8 cellular contexts compared by ENCODE assay signal in the genomic region with DNA sequence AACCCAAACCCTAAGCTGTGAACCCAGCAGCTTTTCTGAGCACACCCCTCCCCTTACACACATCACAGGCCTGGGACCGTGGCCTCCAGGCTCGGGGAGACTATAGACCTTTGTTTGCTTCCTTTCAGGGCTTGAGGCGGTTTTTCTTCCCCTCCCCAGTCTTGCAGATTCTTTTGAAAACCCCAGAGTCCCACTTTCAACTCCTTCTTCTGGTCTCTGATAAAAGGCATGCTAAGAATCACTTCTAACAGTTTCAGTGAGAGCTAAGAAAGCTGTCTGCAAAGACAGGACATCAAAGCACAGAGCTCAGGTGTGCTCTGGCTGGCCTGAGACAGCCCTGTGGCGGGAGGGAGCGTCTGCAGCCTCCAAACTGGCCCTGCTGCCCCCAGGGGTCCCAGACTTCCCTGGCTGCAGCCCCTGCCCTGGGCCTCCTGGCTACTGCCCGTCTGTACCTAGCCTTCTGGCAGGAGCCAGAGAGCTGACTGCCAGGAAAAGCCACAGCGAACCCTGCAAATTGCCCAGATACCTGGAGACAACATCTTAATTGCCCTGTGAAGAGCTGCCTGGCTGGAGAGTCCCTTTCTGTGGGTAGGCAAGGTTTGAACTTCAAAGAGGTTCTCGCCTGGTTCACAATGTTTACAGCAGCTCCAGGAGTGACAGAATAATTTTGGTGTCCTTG.
DNase-seq lines count a peak whose midpoint lies in the region; ATAC-seq lines count a peak whose summit lies in the region.
"Had no signal": no experiment of that assay in that cellular context is flagged by ENCODE, and none has a peak within 500 bp of the region (broad histone marks: within the 10 kb centered on the region; RNA-seq: fewer than 3 reads in every experiment).

No MANE protein-coding gene starts in this region.

- no peak overlapping the region for H3K23ac ChIP-seq in mesenchymal stem cell (ENCODE audit: low read length in 2 of 2)

- no peak overlapping the region for H2AFZ ChIP-seq in mesenchymal stem cell (ENCODE audit: low read depth, low read length)

- H3K9me3 Mint-ChIP-seq in activated CD4-positive, alpha-beta T cell treated with anti-CD3 and anti-CD28 coated beads, Interleukin-2, amount 10 ng/mL, durations not matched to agents 7 days and 5 days: no peaks in the 10 kb centered on the region
- no peaks in the 10 kb centered on the region for H3K9me3 Mint-ChIP-seq in naive B cell

- H3K4me3 Mint-ChIP-seq in activated CD4-positive, alpha-beta T cell treated with anti-CD3 and anti-CD28 coated beads, Interleukin-2, amount 10 ng/mL, durations not matched to agents 7 days and 5 days: peak overlapping the region; percentile 53
- H3K4me3 Mint-ChIP-seq in naive B cell: peak overlapping the region in 7 of 8 donors; percentile 23 to 83 (median 57)

- in situ Hi-C loops in ACHN (cut with HindIII; ENCODE audit: low pct_ligation_motif_present, low pct_unique_long_range_greater_than_20kb, low sequenced_read_pairs): no loop called here

- H3K4me2 ChIP-seq in mesenchymal stem cell (ENCODE audit: low read length, poor library complexity, severe bottlenecking): no peak overlapping the region

- H2BK120ac ChIP-seq in mesenchymal stem cell (ENCODE audit: low read depth, low read length): no peak overlapping the region

- H3K36me3 ChIP-seq in mesenchymal stem cell (ENCODE audit: control insufficient read depth in 1 of 2, insufficient read depth in 2 of 2, low read depth in 1 of 2, low read length in 2 of 2): no peaks in the 10 kb centered on the region

- ATAC-seq in GM19043 (IDR thresholded peaks at IDR 0.05; ENCODE audit: low read depth, unreplicated experiment) (peak; percentile 47), HG03064 (IDR thresholded peaks at IDR 0.05; ENCODE audit: low read depth, unreplicated experiment) (peak; percentile 55), naive B cell (ENCODE audit: low read depth in 2 of 2) (peak in 1 of 2 donors; percentile 32)

- H3K4me1 Mint-ChIP-seq in activated CD4-positive, alpha-beta T cell treated with anti-CD3 and anti-CD28 coated beads, Interleukin-2, amount 10 ng/mL, durations not matched to agents 7 days and 5 days: peaks cover 86% of the 10 kb centered on the region
- H3K4me1 Mint-ChIP-seq in naive B cell: peaks cover 54 to 68% (median 56%) of the 10 kb centered on the region in 3 donors

- 70% methylated on average over 8 of the region's 8 CpGs for WGBS in mesenchymal stem cell

- peak overlapping the region in 1 of 2 experiments; percentile 40 for H2BK12ac ChIP-seq in mesenchymal stem cell (ENCODE audit: low read length in 2 of 2)

- H3K9ac ChIP-seq in mesenchymal stem cell (ENCODE audit: low read length): no peak overlapping the region

- DNase-seq in activated CD4-positive, alpha-beta T cell treated with anti-CD3 and anti-CD28 coated beads, Interleukin-2, amount 10 ng/mL, durations not matched to agents 7 days and 5 days: peak; percentile 89
- DNase-seq in naive B cell (peak; percentile 16), ACHN (no peak), mesenchymal stem cell (no peak), HT-29 (ENCODE audit: low spot score) (no peak)

- no peaks in the 10 kb centered on the region for H3K4me1 ChIP-seq in mesenchymal stem cell (ENCODE audit: control insufficient read depth, insufficient read depth, low read depth, low read length)

- no peak overlapping the region for H4K8ac ChIP-seq in mesenchymal stem cell (ENCODE audit: low read length)

- no peaks in the 10 kb centered on the region for H3K27me3 Mint-ChIP-seq in activated CD4-positive, alpha-beta T cell treated with anti-CD3 and anti-CD28 coated beads, Interleukin-2, amount 10 ng/mL, durations not matched to agents 7 days and 5 days
- H3K27me3 Mint-ChIP-seq in naive B cell: no peaks in the 10 kb centered on the region

- POLR2A ChIA-PET in activated CD4-positive, alpha-beta T cell treated with anti-CD3 and anti-CD28 coated beads, Interleukin-2, amount 10 ng/mL, durations not matched to agents 7 days and 5 days (lab: Charles Lee): interaction anchor here (0.7 to 1.7 kb wide), 4 partner anchors 13 to 139 kb away, joined by 3 to 16 read pairs (median 3); partner anchors contain the start of gene GADD45G

- no peak overlapping the region for H2BK5ac ChIP-seq in mesenchymal stem cell (ENCODE audit: low read depth, low read length, poor library complexity, severe bottlenecking)

- H3K79me1 ChIP-seq in mesenchymal stem cell (replicated peaks; ENCODE audit: low read length, poor library complexity, severe bottlenecking): no peaks in the 10 kb centered on the region

- H2AK5ac ChIP-seq in mesenchymal stem cell (ENCODE audit: low read length, severe bottlenecking): no peak overlapping the region

- H3K4ac ChIP-seq in mesenchymal stem cell (ENCODE audit: low read depth in 1 of 2, low read length in 2 of 2): no peak overlapping the region

- H3K18ac ChIP-seq in mesenchymal stem cell (ENCODE audit: low read depth in 1 of 2, low read length in 2 of 2): peak overlapping the region in 1 of 2 experiments; percentile 1

- H3K27me3 ChIP-seq in mesenchymal stem cell (ENCODE audit: control insufficient read depth in 1 of 2, insufficient read depth in 1 of 2, low read length in 2 of 2): peaks cover 28 to 41% of the 10 kb centered on the region in 2 experiments

- H3K4me3 ChIP-seq in mesenchymal stem cell (ENCODE audit: insufficient read depth in 1 of 2, low read depth in 1 of 2, low read length in 2 of 2): no peak overlapping the region

- peak overlapping the region; percentile 92 for H3K27ac Mint-ChIP-seq in activated CD4-positive, alpha-beta T cell treated with anti-CD3 and anti-CD28 coated beads, Interleukin-2, amount 10 ng/mL, durations not matched to agents 7 days and 5 days
- H3K27ac Mint-ChIP-seq in naive B cell: peak overlapping the region; percentile 51 to 87 (median 72)

- H3K9me3 ChIP-seq in mesenchymal stem cell (ENCODE audit: control insufficient read depth, low read length): no peaks in the 10 kb centered on the region

- no peak overlapping the region for H3K14ac ChIP-seq in mesenchymal stem cell (ENCODE audit: low read length in 2 of 2)

- CTCF ChIA-PET in activated CD4-positive, alpha-beta T cell treated with anti-CD3 and anti-CD28 coated beads, Interleukin-2, amount 10 ng/mL, durations not matched to agents 7 days and 5 days (lab: Charles Lee): interaction anchor here (0.9 to 1.6 kb wide), 6 partner anchors 12 to 141 kb away, joined by 3 to 5 read pairs (median 4); no protein-coding TSS in a partner anchor

- no peak overlapping the region for H4K91ac ChIP-seq in mesenchymal stem cell (ENCODE audit: low read length)

- H3K36me3 Mint-ChIP-seq in activated CD4-positive, alpha-beta T cell treated with anti-CD3 and anti-CD28 coated beads, Interleukin-2, amount 10 ng/mL, durations not matched to agents 7 days and 5 days (ENCODE audit: low read depth): peaks cover 12% of the 10 kb centered on the region
- H3K36me3 Mint-ChIP-seq in naive B cell: no peaks in the 10 kb centered on the region
- H3K36me3 Mint-ChIP-seq: IgD-negative memory B cell had no signal

- H2BK15ac ChIP-seq in mesenchymal stem cell (ENCODE audit: low read depth, poor library complexity, severe bottlenecking): no peak overlapping the region

- H3K27ac ChIP-seq in mesenchymal stem cell (ENCODE audit: low read length, poor library complexity, severe bottlenecking): no peak overlapping the region

Comparison
In these comparisons a context has a peak if more than half of its experiments do, and no peak if none do; other contexts are left out.
1. DNase-seq: peak in activated CD4-positive, alpha-beta T cell treated with anti-CD3 and anti-CD28 coated beads, Interleukin-2, amount 10 ng/mL, durations not matched to agents 7 days and 5 days (single experiment) and naive B cell (single experiment); none in ACHN (single experiment), mesenchymal stem cell (single experiment) and HT-29 (single experiment).